Comparison of ENCODE assay signal across 1 cellular context in genomic region chr1:67832737-67833594, GRCh38.
TF ChIP-seq lines count a peak whose summit lies in the region.

Gene GNG12 (minus strand): TSS chr1:67833467. CDS start chr1:67707686, 125,781 bp downstream.

TF ChIP-seq in K562, 482 proteins besides CTCF, POLR2A, EP300 and RAD21 (continued from another document):
- TF ChIP-seq UBTF (IDR thresholded peaks at IDR 0.05; ENCODE audit: borderline replicate concordance in 1 of 2, low read depth in 2 of 2, low read length in 2 of 2) (peak; percentile 26 to 53; a peak in 1 of 4 replicates), MYNN (IDR thresholded peaks at IDR 0.05) (no peak), MYNN (CRISPR knock-in tag; IDR thresholded peaks at IDR 0.05) (no peak), VEZF1 (CRISPR knock-in tag; IDR thresholded peaks at IDR 0.05) (peak; percentile 54), SIN3A (IDR thresholded peaks at IDR 0.05; ENCODE audit: borderline replicate concordance in 2 of 2, control insufficient read depth in 1 of 2, low read depth in 2 of 2, low read length in 2 of 2) (0 out of 4 replicates have a peak, but pooled peaks of 1 of the 2 experiments have one; percentile 12), HNRNPK (IDR thresholded peaks at IDR 0.05; ENCODE audit: low read depth, low read length, poor library complexity, severe bottlenecking) (peak; percentile 23), RBFOX2 (IDR thresholded peaks at IDR 0.05; ENCODE audit: low read depth, low read length) (peak; percentile 37; the same call in 1 of the 2 replicates), EGR1 (conservative IDR thresholded peaks at IDR 0.05) (peak; percentile 61), ZNF655 (CRISPR knock-in tag; IDR thresholded peaks at IDR 0.05) (no peak), FOS (IDR thresholded peaks at IDR 0.05; ENCODE audit: extremely low read depth, insufficient read length) (no peak), ZKSCAN1 (IDR thresholded peaks at IDR 0.05; ENCODE audit: low read depth, low read length) (no peak), ERF (CRISPR knock-in tag; IDR thresholded peaks at IDR 0.05) (0 out of 2 replicates have a peak, but pooled peaks have one; percentile 10), MAZ (CRISPR knock-in tag; conservative IDR thresholded peaks at IDR 0.05 in 1 of 2, IDR thresholded peaks at IDR 0.05 in 1 of 2) (0 out of 4 replicates have a peak, but pooled peaks of 1 of the 2 experiments have one; percentile 47), HDAC8 (tag; IDR thresholded peaks at IDR 0.05) (no peak), ZNF507 (tag; conservative IDR thresholded peaks at IDR 0.05) (no peak)
